ENCODE assay signal across 21 cellular contexts in the genomic region with DNA sequence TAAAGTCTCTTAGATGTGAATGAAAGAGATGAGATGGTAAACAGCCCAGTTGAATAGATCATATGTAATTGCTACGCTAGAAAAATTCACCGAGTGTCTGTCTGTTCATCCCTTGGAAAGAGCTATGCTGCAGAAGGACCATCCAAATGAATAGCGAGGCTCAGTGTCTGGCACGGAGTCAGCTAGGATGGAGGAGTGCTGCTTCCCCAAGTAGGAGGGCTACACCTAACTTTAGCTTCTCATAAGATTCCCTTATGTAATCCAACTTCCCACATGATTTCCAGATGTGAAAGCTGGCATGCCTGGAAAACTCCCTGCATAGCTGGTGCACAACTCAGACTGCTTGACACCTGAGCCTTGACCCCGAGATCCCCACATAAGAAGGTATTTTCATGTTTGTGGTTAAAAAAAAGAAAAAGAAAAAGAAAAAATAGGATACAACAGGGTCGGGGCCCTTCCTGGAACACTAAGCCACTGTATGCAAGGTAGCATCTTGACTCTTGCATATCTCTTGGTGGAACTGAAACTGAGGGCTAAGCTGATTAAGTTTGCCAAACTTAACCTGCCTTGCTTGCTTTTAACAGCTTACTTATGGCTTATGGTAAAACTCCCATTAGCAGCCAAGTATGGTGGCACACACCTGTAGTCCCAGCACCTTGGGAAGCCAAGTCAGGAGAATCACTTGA.
DNase-seq lines count a peak whose midpoint lies in the region; ATAC-seq and TF ChIP-seq lines count a peak whose summit lies in the region.
"Had no signal": no experiment of that assay in that cellular context is flagged by ENCODE, and none has a peak within 500 bp of the region (broad histone marks: within the 10 kb centered on the region; RNA-seq: fewer than 3 reads in every experiment).

No MANE protein-coding gene starts in this region.

- 93 to 95% methylated on average over 6 of the region's 6 CpGs for WGBS in thyroid gland, 2 donors

- peak; percentile 48 for ATAC-seq in GM21528 (IDR thresholded peaks at IDR 0.05; ENCODE audit: low FRiP score, unreplicated experiment)
- no peak for ATAC-seq in activated CD4-positive, alpha-beta T cell treated with anti-CD3 and anti-CD28 coated beads for 36 hours
- ATAC-seq: gastroesophageal sphincter; left colon; natural killer cell treated with Interleukin-12 subunit alpha and Interleukin-12 subunit beta and Interleukin-15 and Interleukin-18, amount 100 ng/mL, for 72 hours had no signal

- H3K27me3 ChIP-seq in BJ (ENCODE audit: control insufficient read depth, insufficient read depth, low read length) (no peaks in the 10 kb centered on the region), HAP-1 (ENCODE audit: low read depth) (peaks cover 4% of the 10 kb centered on the region; the same call in 1 of the 2 replicates), thyroid gland (no peaks in the 10 kb centered on the region)
- H3K27me3 ChIP-seq: cardiac muscle cell, gastroesophageal sphincter, upper lobe of left lung had no signal

- H3K4me1 ChIP-seq in HAP-1 (no peaks in the 10 kb centered on the region), thyroid gland (no peaks in the 10 kb centered on the region)
- H3K4me1 ChIP-seq: gastroesophageal sphincter, upper lobe of left lung had no signal

- POLR2A ChIA-PET in BJ (lab: Charles Lee) = no interaction called here
- POLR2A ChIA-PET in activated CD4-positive, alpha-beta T cell treated with anti-CD3 and anti-CD28 coated beads for 36 hours (lab: Charles Lee) = no interaction called here

- CTCF ChIA-PET in BJ (lab: Yijun Ruan, JAX) = no interaction called here
- CTCF ChIA-PET in activated CD4-positive, alpha-beta T cell treated with anti-CD3 and anti-CD28 coated beads for 36 hours (lab: Charles Lee) = interaction anchor here (0.6 kb wide), 1 partner anchor 59 kb away, joined by 3 read pairs; no protein-coding TSS in a partner anchor

- H3K4me3 Mint-ChIP-seq in activated CD4-positive, alpha-beta T cell treated with anti-CD3 and anti-CD28 coated beads for 36 hours = no peak overlapping the region
- H3K4me3 Mint-ChIP-seq: natural killer cell treated with Interleukin-12 subunit alpha and Interleukin-12 subunit beta and Interleukin-15 and Interleukin-18, amount 100 ng/mL, for 72 hours had no signal

- H3K4me1 Mint-ChIP-seq in activated CD4-positive, alpha-beta T cell treated with anti-CD3 and anti-CD28 coated beads for 36 hours = peaks cover 5% of the 10 kb centered on the region

- peak; percentile 11 for DNase-seq in BJ (ENCODE audit: low read depth)
- peak; percentile 31 for DNase-seq in HT1080 (ENCODE audit: low read depth)
- DNase-seq in fibroblast of villous mesenchyme (ENCODE audit: low read depth) = peak; percentile 51
- no peak for DNase-seq in NCI-H2227 treated with DMSO at 0.1 percent for 48 hours (lab: John Stamatoyannopoulos, UW)
- DNase-seq in HAP-1 (ENCODE audit: low spot score in 2 of 2) = no peak
- DNase-seq in thyroid gland = no peak
- no peak for DNase-seq in activated CD4-positive, alpha-beta T cell treated with anti-CD3 and anti-CD28 coated beads for 36 hours
- DNase-seq: activated CD4-positive, alpha-beta T cell treated with anti-CD3 and anti-CD28 coated beads for 48 hours; activated effector memory CD4-positive, alpha-beta T cell treated with Interleukin-2 at 50 U/mL for 16 hours; GM23248; left colon; NCI-H187; small intestine; stimulated activated CD4-positive, alpha-beta T cell treated with anti-CD3 and anti-CD28 coated beads, Interleukin-4, amount 100 ng/mL, for 1 hour; upper lobe of left lung had no signal

- no peaks in the 10 kb centered on the region for H3K9me3 Mint-ChIP-seq in activated CD4-positive, alpha-beta T cell treated with anti-CD3 and anti-CD28 coated beads for 36 hours (ENCODE audit: low read depth)

- in situ Hi-C loops in HAP-1 (cut with MboI; ENCODE audit: low sequenced_read_pairs) = no loop called here

- H3K9me3 ChIP-seq in HAP-1 (no peaks in the 10 kb centered on the region), thyroid gland (no peaks in the 10 kb centered on the region)
- H3K9me3 ChIP-seq: gastroesophageal sphincter, upper lobe of left lung had no signal

- no peak overlapping the region for H3K4me3 ChIP-seq in BJ (ENCODE audit: low read depth, low read length)
- H3K4me3 ChIP-seq in fibroblast of villous mesenchyme (ENCODE audit: low read depth, low read length) = no peak overlapping the region
- no peak overlapping the region for H3K4me3 ChIP-seq in HAP-1
- no peak overlapping the region for H3K4me3 ChIP-seq in thyroid gland (replicated peaks in 1 of 3)
- H3K4me3 ChIP-seq: cardiac muscle cell, gastroesophageal sphincter, GM23248, upper lobe of left lung had no signal

- no peaks in the 10 kb centered on the region for H3K36me3 ChIP-seq in BJ (ENCODE audit: control insufficient read depth, insufficient read depth, low read length)
- no peaks in the 10 kb centered on the region for H3K36me3 ChIP-seq in HAP-1 (replicated peaks)
- H3K36me3 ChIP-seq in thyroid gland = no peaks in the 10 kb centered on the region
- H3K36me3 ChIP-seq: cardiac muscle cell, gastroesophageal sphincter, upper lobe of left lung had no signal

- no peaks in the 10 kb centered on the region for H3K36me3 Mint-ChIP-seq in activated CD4-positive, alpha-beta T cell treated with anti-CD3 and anti-CD28 coated beads for 36 hours (ENCODE audit: low read depth)
- H3K36me3 Mint-ChIP-seq: natural killer cell treated with Interleukin-12 subunit alpha and Interleukin-12 subunit beta and Interleukin-15 and Interleukin-18, amount 100 ng/mL, for 72 hours had no signal

- peaks cover 29% of the 10 kb centered on the region for H3K27me3 Mint-ChIP-seq in activated CD4-positive, alpha-beta T cell treated with anti-CD3 and anti-CD28 coated beads for 36 hours
- H3K27me3 Mint-ChIP-seq: progenitor cell of endocrine pancreas had no signal

- no peak overlapping the region for H3K27ac Mint-ChIP-seq in activated CD4-positive, alpha-beta T cell treated with anti-CD3 and anti-CD28 coated beads for 36 hours
- H3K27ac Mint-ChIP-seq: natural killer cell treated with Interleukin-12 subunit alpha and Interleukin-12 subunit beta and Interleukin-15 and Interleukin-18, amount 100 ng/mL, for 72 hours; progenitor cell of endocrine pancreas had no signal

- TF ChIP-seq CTCF in BJ (IDR thresholded peaks at IDR 0.05; ENCODE audit: insufficient read depth, low read depth, low read length) = no peak
- TF ChIP-seq CTCF in fibroblast of villous mesenchyme (IDR thresholded peaks at IDR 0.05; ENCODE audit: insufficient read depth, low read depth, low read length) = no peak
- TF ChIP-seq CTCF in thyroid gland (IDR thresholded peaks at IDR 0.05) = no peak

- intact Hi-C loops in thyroid gland (cut with DNase I) = no loop called here
- intact Hi-C loops in activated CD4-positive, alpha-beta T cell treated with anti-CD3 and anti-CD28 coated beads for 36 hours (cut with DNase I, micrococcal nuclease) = loop anchor here in 1 of 2 experiments (2.0 kb wide), 1 partner anchor 63 kb away; no protein-coding TSS in a partner anchor

- TF ChIP-seq POLR2A in thyroid gland (IDR thresholded peaks at IDR 0.05) = no peak

- H3K27ac ChIP-seq in thyroid gland = no peak overlapping the region
- H3K27ac ChIP-seq: cardiac muscle cell, epithelial cell of prostate, gastroesophageal sphincter, GM23248, upper lobe of left lung had no signal

Comparison
In these comparisons a context has a peak if more than half of its experiments do, and no peak if none do; other contexts are left out.
1. DNase-seq: peak in BJ (single experiment), HT1080 (single experiment) and fibroblast of villous mesenchyme (single experiment); none in NCI-H2227 treated with DMSO at 0.1 percent for 48 hours (single experiment), HAP-1 (0 of 2), thyroid gland (0 of 2) and activated CD4-positive, alpha-beta T cell treated with anti-CD3 and anti-CD28 coated beads for 36 hours (single experiment).